In genomic region chr5:178213748-178214151, GRCh38 we compare ENCODE assay signal across 13 cellular contexts. TPM values are rescaled to one million over a fixed set of nuclear protein-coding genes. Genes with fewer than 3 reads are reported as not detected.
DNase-seq lines count a peak whose midpoint lies in the region; ATAC-seq and TF ChIP-seq lines count a peak whose summit lies in the region.
"Had no signal": no experiment of that assay in that cellular context is flagged by ENCODE, and none has a peak within 500 bp of the region (broad histone marks: within the 10 kb centered on the region; RNA-seq: fewer than 3 reads in every experiment).

No MANE protein-coding gene starts in this region.

- H3K27ac Mint-ChIP-seq in CD8-positive, alpha-beta T cell: peak overlapping the region; percentile 45
- H3K27ac Mint-ChIP-seq in chondrocyte (ENCODE audit: unreplicated experiment): peak overlapping the region; percentile 79

- intact Hi-C loops in CD8-positive, alpha-beta T cell (cut with DNase I, micrococcal nuclease): no loop called here

- H3K9me3 Mint-ChIP-seq in CD8-positive, alpha-beta T cell: no peaks in the 10 kb centered on the region
- no peaks in the 10 kb centered on the region for H3K9me3 Mint-ChIP-seq in chondrocyte (ENCODE audit: low read depth)

- in situ Hi-C loops in ACHN (cut with HindIII; ENCODE audit: low pct_ligation_motif_present, low pct_unique_long_range_greater_than_20kb, low sequenced_read_pairs) (no loop called here), G401 (cut with HindIII; ENCODE audit: low sequenced_read_pairs) (no loop called here)

- H3K27me3 Mint-ChIP-seq in CD8-positive, alpha-beta T cell (ENCODE audit: low read depth): no peaks in the 10 kb centered on the region
- H3K27me3 Mint-ChIP-seq in chondrocyte (ENCODE audit: low read depth): no peaks in the 10 kb centered on the region

- H3K4me3 Mint-ChIP-seq in CD8-positive, alpha-beta T cell: no peak overlapping the region
- no peak overlapping the region for H3K4me3 Mint-ChIP-seq in chondrocyte (ENCODE audit: unreplicated experiment)

- TF ChIP-seq CTCF in CD8-positive, alpha-beta T cell (IDR thresholded peaks at IDR 0.05): no peak
- TF ChIP-seq CTCF in chondrocyte (IDR thresholded peaks at IDR 0.05): no peak

- H3K27me3 ChIP-seq in CD8-positive, alpha-beta T cell (ENCODE audit: insufficient read depth, low read length): no peaks in the 10 kb centered on the region
- H3K27me3 ChIP-seq in muscle layer of duodenum (ENCODE audit: low read depth, low read length): no peaks in the 10 kb centered on the region

- H3K4me3 ChIP-seq in CD8-positive, alpha-beta T cell (ENCODE audit: low read depth, low read length): no peak overlapping the region
- H3K4me3 ChIP-seq in muscle layer of duodenum (ENCODE audit: low read depth in 1 of 2, low read length in 2 of 2): no peak overlapping the region

- no peak for ATAC-seq in CD8-positive, alpha-beta T cell
- no peak for ATAC-seq in HG02981 (IDR thresholded peaks at IDR 0.05; ENCODE audit: unreplicated experiment)
- ATAC-seq: left ventricle myocardium superior had no signal

- peaks cover 6% of the 10 kb centered on the region for H3K4me1 ChIP-seq in CD8-positive, alpha-beta T cell (ENCODE audit: insufficient read depth, low read length)
- H3K4me1 ChIP-seq in muscle layer of duodenum (ENCODE audit: control insufficient read depth in 1 of 2, insufficient read depth in 2 of 2, low read length in 2 of 2): peaks cover 0 to 8% of the 10 kb centered on the region in 2 donors

- DNase-seq in CD8-positive, alpha-beta T cell: no peak
- no peak for DNase-seq in HEK293T (ENCODE audit: extremely low spot score)
- DNase-seq in chondrocyte (ENCODE audit: low spot score): peak; percentile 42
- no peak for DNase-seq in ACHN
- no peak for DNase-seq in G401 (ENCODE audit: low spot score)
- DNase-seq: amniotic stem cell; NCI-H526 treated with DMSO at 0.1 percent for 48 hours; stimulated activated CD4-positive, alpha-beta T cell treated with anti-CD3 and anti-CD28 coated beads, Interleukin-4, amount 100 ng/mL, for 4 hours had no signal

- H3K27ac ChIP-seq in CD8-positive, alpha-beta T cell (ENCODE audit: low read depth, low read length): no peak overlapping the region
- H3K27ac ChIP-seq in muscle layer of duodenum (ENCODE audit: low read length): peak overlapping the region; percentile 42

- CTCF ChIA-PET in CD8-positive, alpha-beta T cell (lab: Charles Lee): interaction anchor here (1.2 kb wide), 1 partner anchor 9 kb away, joined by 3 read pairs; the partner anchor contains the start of gene HNRNPAB
- CTCF ChIA-PET in HEK293T (lab: Yijun Ruan, JAX): interaction anchor here (0.5 kb wide), 1 partner anchor 22 kb away, joined by 4 read pairs; no protein-coding TSS in a partner anchor

- POLR2A ChIA-PET in CD8-positive, alpha-beta T cell (lab: Charles Lee): interaction anchor here (1.1 to 3.9 kb wide), 2 partner anchors 9 to 21 kb away, joined by 3 to 25 read pairs; partner anchors contain the start of gene HNRNPAB
- POLR2A ChIA-PET in HEK293T (lab: Yijun Ruan, JAX): interaction anchor here (1.9 to 3.6 kb wide), 3 partner anchors 9 to 18 kb away, joined by 7 to 18 read pairs (median 17); partner anchors contain the start of genes HNRNPAB and PHYKPL

- no peaks in the 10 kb centered on the region for H3K9me3 ChIP-seq in CD8-positive, alpha-beta T cell (ENCODE audit: low read length)
- no peaks in the 10 kb centered on the region for H3K9me3 ChIP-seq in muscle layer of duodenum (ENCODE audit: control insufficient read depth in 1 of 2, low read length in 2 of 2)

- H3K36me3 Mint-ChIP-seq in CD8-positive, alpha-beta T cell: peaks cover 87% of the 10 kb centered on the region
- H3K36me3 Mint-ChIP-seq in chondrocyte (ENCODE audit: low read depth): peaks cover 27% of the 10 kb centered on the region

- peaks cover 78% of the 10 kb centered on the region for H3K36me3 ChIP-seq in CD8-positive, alpha-beta T cell (ENCODE audit: insufficient read depth, low read length)
- H3K36me3 ChIP-seq in muscle layer of duodenum (ENCODE audit: control insufficient read depth in 1 of 2, insufficient read depth in 2 of 2, low read length in 2 of 2): peaks cover 75 to 87% of the 10 kb centered on the region in 2 donors

- peaks cover 33% of the 10 kb centered on the region for H3K4me1 Mint-ChIP-seq in CD8-positive, alpha-beta T cell (ENCODE audit: low read depth)
- H3K4me1 Mint-ChIP-seq in chondrocyte (ENCODE audit: low read depth): peaks cover 6% of the 10 kb centered on the region

TF ChIP-seq in HEK293T, 16 proteins besides CTCF, POLR2A, EP300 and RAD21:
- TF ChIP-seq ELF4 (IDR thresholded peaks at IDR 0.05): no peak
- peak; percentile 86 for TF ChIP-seq PKNOX1 (IDR thresholded peaks at IDR 0.05)
- TF ChIP-seq FOXA1 (IDR thresholded peaks at IDR 0.05): no peak

RNA-seq across cellular contexts. Expression of gene HNRNPAB, which starts 9.4 kb away (rescaled TPM):
- total RNA-seq in CD8-positive, alpha-beta T cell: 10 to 100 TPM; 67.3 to 76.2 TPM
- 152 to 215 TPM (median 156 TPM) in 3 replicates for total RNA-seq in chondrocyte
- 160 and 197 TPM in 2 replicates for total RNA-seq in G401 (2014; rRNA removed; shearing (Covaris generic))

RNA-seq across cellular contexts. Expression of gene PHYKPL, which starts 18.9 kb away (rescaled TPM):
- 10 to 100 TPM; 82.8 to 90.3 TPM for total RNA-seq in CD8-positive, alpha-beta T cell
- 40.0 to 49.1 TPM (median 43.8 TPM) in 3 replicates for total RNA-seq in chondrocyte
- 26.6 and 32.6 TPM in 2 replicates for total RNA-seq in G401 (2014; rRNA removed; shearing (Covaris generic))

RNA-seq across cellular contexts. Expression of gene GMCL2, which starts 26.6 kb away (rescaled TPM):
- not detected for total RNA-seq in CD8-positive, alpha-beta T cell
- total RNA-seq in chondrocyte: not detected in 3 replicates
- total RNA-seq in G401 (2014; rRNA removed; shearing (Covaris generic)): 0.03 TPM in 1 of 2 replicates, not detected in the other
- total RNA-seq: left ventricle myocardium superior, pulmonary artery endothelial cell, subcutaneous adipose tissue had no signal
